In the genomic region with DNA sequence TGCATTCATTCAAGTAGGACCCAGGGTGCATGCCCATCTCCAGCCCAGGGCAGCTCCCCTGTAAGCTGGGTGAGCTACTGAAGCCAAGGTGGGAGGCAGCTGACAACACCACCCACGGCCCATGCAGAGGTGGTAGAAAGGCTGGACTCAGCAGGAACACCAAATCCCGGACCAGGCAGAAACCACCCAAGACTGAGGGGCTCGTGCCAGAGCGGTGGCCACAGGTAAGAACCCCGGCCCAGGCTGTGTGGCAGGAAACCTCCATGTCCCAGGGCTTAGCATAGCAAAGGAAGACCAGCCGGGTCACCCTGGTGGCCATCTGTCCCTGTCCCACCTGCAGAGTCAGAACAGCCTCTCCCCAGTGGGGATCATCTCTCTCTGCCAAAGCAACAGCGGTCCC, we compare ENCODE assay signal across 1 cellular context. TPM values are rescaled to one million over a fixed set of nuclear protein-coding genes. Genes with fewer than 3 reads are reported as not detected.
"Had no signal": no experiment of that assay in that cellular context is flagged by ENCODE, and none has a peak within 500 bp of the region (broad histone marks: within the 10 kb centered on the region; RNA-seq: fewer than 3 reads in every experiment).

No MANE protein-coding gene starts in this region.

RNA-seq across cellular contexts. Expression of gene GGT5, which starts 11.9 kb away (rescaled TPM):
- total RNA-seq: M059J had no signal
